Comparison of ENCODE assay signal across 14 cellular contexts in genomic region chr1:216702170-216702569, GRCh38. TPM values are rescaled to one million over a fixed set of nuclear protein-coding genes. Genes with fewer than 3 reads are reported as not detected.
DNase-seq lines count a peak whose midpoint lies in the region; ATAC-seq, FAIRE-seq and TF ChIP-seq lines count a peak whose summit lies in the region.
"Had no signal": no experiment of that assay in that cellular context is flagged by ENCODE, and none has a peak within 500 bp of the region (broad histone marks: within the 10 kb centered on the region; RNA-seq: fewer than 3 reads in every experiment).

No MANE protein-coding gene starts in this region.

- BruUV-seq in GM12878 (replicated peaks; lab: Mats Ljungman, UMichigan): no TSS peak

- TF ChIP-seq CTCF in GM12878 (IDR thresholded peaks at IDR 0.05 in 2 of 3, conservative IDR thresholded peaks at IDR 0.05 in 1 of 3; ENCODE audit: control insufficient read depth in 2 of 3, extremely low read depth in 1 of 3, insufficient read depth in 1 of 3, low read depth in 3 of 3, low read length in 3 of 3) (peak in 1 of 3 experiments; percentile 22; a peak in 1 of 6 replicates), brain microvascular endothelial cell (IDR thresholded peaks at IDR 0.05; ENCODE audit: low read depth, low read length, missing control alignments) (no peak)

- intact Hi-C loops in GM12878 (cut with micrococcal nuclease; ENCODE audit: unreplicated experiment): no loop called here

- H3K27me3 ChIP-seq in GM12878 (replicated peaks in 1 of 2; ENCODE audit: control insufficient read depth in 2 of 2, insufficient read depth in 2 of 2, low read length in 1 of 2) (no peaks in the 10 kb centered on the region), brain microvascular endothelial cell (replicated peaks) (no peaks in the 10 kb centered on the region)
- H3K27me3 ChIP-seq: colonic mucosa had no signal

- TF ChIP-seq RAD21 in GM12878 (IDR thresholded peaks at IDR 0.05; ENCODE audit: insufficient read depth, low read depth, low read length): no peak

- no peaks in the 10 kb centered on the region for H3K4me1 ChIP-seq in GM12878 (ENCODE audit: control insufficient read depth, insufficient read depth, low read length)
- H3K4me1 ChIP-seq: colonic mucosa had no signal

- H3K79me2 ChIP-seq in GM12878 (ENCODE audit: control insufficient read depth, insufficient read depth, low read length): no peaks in the 10 kb centered on the region

- ATAC-seq in GM18907 (IDR thresholded peaks at IDR 0.05; ENCODE audit: unreplicated experiment): peak; percentile 86
- peak; percentile 87 for ATAC-seq in GM21825 (IDR thresholded peaks at IDR 0.05; ENCODE audit: unreplicated experiment)
- peak; percentile 79 for ATAC-seq in HG03460 (IDR thresholded peaks at IDR 0.05; ENCODE audit: unreplicated experiment)
- peak; percentile 93 for ATAC-seq in GM12878
- ATAC-seq: activated naive CD4-positive, alpha-beta T cell treated with anti-CD3 and anti-CD28 coated beads, Interleukin-2, amount 50 U/mL, for 72 hours had no signal

- WGBS in GM12878 (ENCODE audit: insufficient coverage, insufficient replicate concordance, low lambda C conversion rate, missing lambda C conversion rate): 16% methylated on average over 2 of the region's 3 CpGs

- POLR2A ChIA-PET in GM12878 (lab: Charles Lee): no interaction called here

- TF ChIP-seq POLR2A in GM12878 (IDR thresholded peaks at IDR 0.05; ENCODE audit: low read depth, low read length): no peak

- no peak overlapping the region for H3K4me2 ChIP-seq in GM12878 (ENCODE audit: control insufficient read depth, insufficient read depth)

- CTCF ChIA-PET in GM12878 (lab: Yijun Ruan, JAX): no interaction called here

- H4K20me1 ChIP-seq in GM12878 (ENCODE audit: control insufficient read depth, insufficient read depth): no peaks in the 10 kb centered on the region

- SMC1A ChIA-PET in GM12878 (lab: Charles Lee; ENCODE audit: uncharacterized antibody, unreplicated experiment): no interaction called here

- H3K9me3 ChIP-seq in GM12878 (replicated peaks; ENCODE audit: control insufficient read depth, insufficient read depth, low read length): no peaks in the 10 kb centered on the region
- H3K9me3 ChIP-seq: colonic mucosa had no signal

- H3K36me3 ChIP-seq in GM12878 (ENCODE audit: control insufficient read depth in 2 of 2, insufficient read depth in 2 of 2, low read length in 1 of 2) (no peaks in the 10 kb centered on the region), brain microvascular endothelial cell (replicated peaks) (no peaks in the 10 kb centered on the region)
- H3K36me3 ChIP-seq: colonic mucosa had no signal

- FAIRE-seq in GM12878 (lab: Jason Lieb, UNC): no peak

- H3K4me3 ChIP-seq in GM12878: no peak overlapping the region
- no peak overlapping the region for H3K4me3 ChIP-seq in brain microvascular endothelial cell (ENCODE audit: low read depth, low read length)
- H3K4me3 ChIP-seq: colonic mucosa had no signal

- in situ Hi-C loops in GM12878 (cut with MboI): no loop called here
- in situ Hi-C loops in brain microvascular endothelial cell (cut with HindIII; ENCODE audit: low pct_ligation_motif_present, low sequenced_read_pairs): no loop called here

- no peak overlapping the region for H2AFZ ChIP-seq in GM12878 (ENCODE audit: control insufficient read depth, low read depth, low read length)

- DNase-seq in GM12878 (ENCODE audit: low read depth, low spot score) (no peak), brain microvascular endothelial cell (no peak), iPS-NIHi7 (ENCODE audit: extremely low spot score) (no peak), T-helper 2 cell (no peak)
- no peak for DNase-seq in activated CD4-positive, CD25-positive, alpha-beta regulatory T cell (lab: John Stamatoyannopoulos, UW)
- DNase-seq: CD8-positive, alpha-beta memory T cell; colonic mucosa; immature natural killer cell; retina had no signal

- TF ChIP-seq EP300 in GM12878 (IDR thresholded peaks at IDR 0.05; ENCODE audit: borderline replicate concordance in 1 of 2, control insufficient read depth in 1 of 2, low read depth in 2 of 2, low read length in 2 of 2): no peak

- RAD21 ChIA-PET in GM12878 (lab: Charles Lee; ENCODE audit: unreplicated experiment): interaction anchor here (0.7 kb wide), 1 partner anchor 161 kb away, joined by 3 read pairs; no protein-coding TSS in a partner anchor

- no peak overlapping the region for H3K27ac ChIP-seq in GM12878 (ENCODE audit: control insufficient read depth, insufficient read depth)
- no peak overlapping the region for H3K27ac ChIP-seq in brain microvascular endothelial cell
- H3K27ac ChIP-seq: colonic mucosa had no signal

- no peak overlapping the region for H3K9ac ChIP-seq in GM12878 (ENCODE audit: control insufficient read depth, insufficient read depth, low read length)

TF ChIP-seq in GM12878, 131 proteins besides CTCF, POLR2A, EP300 and RAD21 (continues in another document):
- TF ChIP-seq SPI1 (IDR thresholded peaks at IDR 0.05; ENCODE audit: borderline replicate concordance, insufficient read depth, low read depth, low read length) (peak; percentile 90), ATF7 (IDR thresholded peaks at IDR 0.05; ENCODE audit: low read depth) (0 out of 2 replicates have a peak, but pooled peaks have one; percentile 15), SREBF2 (IDR thresholded peaks at IDR 0.05; ENCODE audit: low read length) (no peak), IRF4 (IDR thresholded peaks at IDR 0.05; ENCODE audit: low read depth, low read length) (0 out of 2 replicates have a peak, but pooled peaks have one; percentile 51), SRF (IDR thresholded peaks at IDR 0.05; ENCODE audit: low read depth in 2 of 2, low read length in 2 of 2) (no peak), ZBTB4 (CRISPR knock-in tag; IDR thresholded peaks at IDR 0.05) (no peak), RB1 (IDR thresholded peaks at IDR 0.05; ENCODE audit: borderline replicate concordance) (no peak), MTA2 (IDR thresholded peaks at IDR 0.05; ENCODE audit: low read depth) (peak; percentile 52; the same call in 1 of the 2 replicates), RELA (IDR thresholded peaks at IDR 0.05; ENCODE audit: borderline replicate concordance, partially characterized antibody) (no peak), ZZZ3 (IDR thresholded peaks at IDR 0.05; ENCODE audit: control insufficient read depth, insufficient read length, low read depth) (no peak), TBL1XR1 (IDR thresholded peaks at IDR 0.05; ENCODE audit: low read depth, low read length) (no peak), RUNX3 (IDR thresholded peaks at IDR 0.05; ENCODE audit: low read length) (0 out of 2 replicates have a peak, but pooled peaks have one; percentile 8), NFXL1 (IDR thresholded peaks at IDR 0.05; ENCODE audit: borderline replicate concordance) (no peak), DPF2 (IDR thresholded peaks at IDR 0.05) (0 out of 2 replicates have a peak, but pooled peaks have one; percentile 49)

RNA-seq across cellular contexts. Expression of gene ESRRG, which starts 21.1 kb away (rescaled TPM):
- total RNA-seq in GM12878 (2013; cell fraction: nucleolus; rRNA removed): not detected in 2 replicates
- total RNA-seq in GM12878 (2014; rRNA removed) (not detected in 2 replicates), GM12878 (2014; rRNA removed; fragmentation: Illumina TruSeq; extraction: Trizol) (not detected in 2 replicates), GM12878 (2021) (not detected in 2 replicates)
- polyA plus RNA-seq in GM12878 (2011; ENCODE audit: low read depth): not detected
- polyA plus RNA-seq in GM12878 (2011; rRNA removed) (not detected in 2 replicates), GM12878 (2014; fragmentation: Illumina TruSeq; extraction: Trizol) (not detected in 2 replicates), GM12878 (2014; fragmentation: Nextera tagmentation; extraction: Ambion mirVana) (not detected), GM12878 (2014; rRNA removed) (0.08 TPM in 1 of 2 replicates, not detected in the other), GM12878 (2016; fragmentation: Nextera tagmentation; extraction: Ambion mirVana) (under 1 TPM in 1 of 2 experiments, not detected in 1; 0.03 TPM)
- not detected in 2 replicates for polyA plus RNA-seq in GM12878 (2011; cell fraction: cytosol; rRNA removed)
- polyA plus RNA-seq in GM12878 (2011; cell fraction: nucleus; rRNA removed): not detected in 2 replicates
- not detected in 2 replicates for polyA plus RNA-seq in GM12878 (2012)
- not detected in 2 replicates for polyA minus RNA-seq in GM12878 (2011; rRNA and poly(A)+ RNA removed)
- polyA minus RNA-seq in GM12878 (2011; cell fraction: cytosol; rRNA and poly(A)+ RNA removed): not detected in 2 replicates
- not detected in 2 replicates for polyA minus RNA-seq in GM12878 (2011; cell fraction: nucleus; rRNA and poly(A)+ RNA removed)
- total RNA-seq: activated naive CD4-positive, alpha-beta T cell treated with anti-CD3 and anti-CD28 coated beads, Interleukin-2, amount 50 U/mL, for 72 hours; CD8-positive, alpha-beta memory T cell; T-helper 2 cell treated with Interferon-gamma antibody and Interleukin-4, amounts not matched to agents 100 ng/mL and 5 ng/mL, for 36 hours had no signal
- polyA plus RNA-seq: CD8-positive, alpha-beta memory T cell; immature natural killer cell had no signal
